In genomic region chr6:13733178-13733851, GRCh38 we compare ENCODE assay signal across 1 cellular context.
A peak's percentile ranks its signal among the peaks of the same experiment; 100 is the strongest.
TF ChIP-seq lines count a peak whose summit lies in the region.

No MANE protein-coding gene starts in this region.

TF ChIP-seq in K562, 482 proteins besides CTCF, POLR2A, EP300 and RAD21 (continued from another document and continues in another):
- TF ChIP-seq REST (CRISPR knock-in tag; IDR thresholded peaks at IDR 0.05; ENCODE audit: low read depth), result no peak
- no peak for TF ChIP-seq HDAC6 (IDR thresholded peaks at IDR 0.05; ENCODE audit: low read depth, low read length)
- no peak for TF ChIP-seq ZFP1 (CRISPR knock-in tag; IDR thresholded peaks at IDR 0.05)
- TF ChIP-seq ZFP91 (CRISPR knock-in tag; IDR thresholded peaks at IDR 0.05), result peak; percentile 91
- TF ChIP-seq ZBTB12 (CRISPR knock-in tag; IDR thresholded peaks at IDR 0.05), result no peak
- no peak for TF ChIP-seq PTRF (tag; IDR thresholded peaks at IDR 0.05)
- TF ChIP-seq USF1 (CRISPR knock-in tag; IDR thresholded peaks at IDR 0.05), result peak; percentile 54; the same call in 1 of the 2 replicates
- no peak for TF ChIP-seq DEAF1 (CRISPR knock-in tag; IDR thresholded peaks at IDR 0.05)
- TF ChIP-seq ZNF174 (CRISPR knock-in tag; IDR thresholded peaks at IDR 0.05), result no peak
- TF ChIP-seq SMC3 (conservative IDR thresholded peaks at IDR 0.05; ENCODE audit: insufficient read depth, low read depth, low read length), result no peak
- TF ChIP-seq USF2 (CRISPR knock-in tag; IDR thresholded peaks at IDR 0.05), result no peak
- no peak for TF ChIP-seq PCBP2 (IDR thresholded peaks at IDR 0.05; ENCODE audit: low read depth, low read length, poor library complexity, severe bottlenecking)
- TF ChIP-seq NKRF (IDR thresholded peaks at IDR 0.05; ENCODE audit: borderline replicate concordance), result no peak
- TF ChIP-seq RREB1 (CRISPR knock-in tag; IDR thresholded peaks at IDR 0.05), result no peak
- TF ChIP-seq COPS2 (conservative IDR thresholded peaks at IDR 0.05), result no peak
- no peak for TF ChIP-seq RBM39 (optimal IDR thresholded peaks at IDR 0.05; ENCODE audit: low read depth, low read length)
- TF ChIP-seq EHMT2 (IDR thresholded peaks at IDR 0.05), result 0 out of 2 replicates have a peak, but pooled peaks have one; percentile 25
- TF ChIP-seq GABPA (tag; conservative IDR thresholded peaks at IDR 0.05; ENCODE audit: low read depth), result no peak
- no peak for TF ChIP-seq SRSF3 (IDR thresholded peaks at IDR 0.05; ENCODE audit: insufficient read depth, low read length)
- TF ChIP-seq BRD9 (IDR thresholded peaks at IDR 0.05; ENCODE audit: low read depth, partially characterized antibody), result no peak
- TF ChIP-seq ZNF740 (CRISPR knock-in tag; IDR thresholded peaks at IDR 0.05), result no peak
- TF ChIP-seq ZNF740 (tag; IDR thresholded peaks at IDR 0.05), result no peak
- no peak for TF ChIP-seq NR2C2 (CRISPR knock-in tag; IDR thresholded peaks at IDR 0.05)
- TF ChIP-seq NR2C2 (tag; IDR thresholded peaks at IDR 0.05), result peak; percentile 29; the same call in 1 of the 2 replicates
- no peak for TF ChIP-seq ZNF124 (CRISPR knock-in tag; IDR thresholded peaks at IDR 0.05)
- no peak for TF ChIP-seq ZBTB49 (CRISPR knock-in tag; IDR thresholded peaks at IDR 0.05; ENCODE audit: borderline replicate concordance)
- no peak for TF ChIP-seq NR0B1 (IDR thresholded peaks at IDR 0.05; ENCODE audit: partially characterized antibody)
- no peak for TF ChIP-seq RFX7 (CRISPR knock-in tag; IDR thresholded peaks at IDR 0.05)
- TF ChIP-seq NCOR1 (IDR thresholded peaks at IDR 0.05), result no peak
- TF ChIP-seq POLR2AphosphoS5 (IDR thresholded peaks at IDR 0.05; ENCODE audit: control insufficient read depth, insufficient read depth, low read depth, low read length), result no peak
- TF ChIP-seq ETV5 (CRISPR knock-in tag; IDR thresholded peaks at IDR 0.05; ENCODE audit: low read depth), result no peak
- TF ChIP-seq HOXB6 (CRISPR knock-in tag; IDR thresholded peaks at IDR 0.05; ENCODE audit: borderline replicate concordance), result no peak
- TF ChIP-seq CHCHD3 (CRISPR knock-in tag; IDR thresholded peaks at IDR 0.05), result no peak
- no peak for TF ChIP-seq SPI1 (IDR thresholded peaks at IDR 0.05; ENCODE audit: borderline replicate concordance, low read depth, low read length)
- no peak for TF ChIP-seq NCOA4 (IDR thresholded peaks at IDR 0.05; ENCODE audit: partially characterized antibody)
- TF ChIP-seq ZEB2 (IDR thresholded peaks at IDR 0.05), result no peak
- no peak for TF ChIP-seq TFAM (CRISPR knock-in tag; conservative IDR thresholded peaks at IDR 0.05)
